Comparison of ENCODE assay signal across 8 cellular contexts in genomic region chr13:43804461-43805070, GRCh38. TPM values are rescaled to one million over a fixed set of nuclear protein-coding genes. Genes with fewer than 3 reads are reported as not detected.
DNase-seq lines count a peak whose midpoint lies in the region; ATAC-seq, FAIRE-seq and TF ChIP-seq lines count a peak whose summit lies in the region.

No MANE protein-coding gene starts in this region.

- no peak overlapping the region for H3K4me2 ChIP-seq in HepG2 (ENCODE audit: low read depth, low read length)

- H2AFZ ChIP-seq in HepG2 (ENCODE audit: low read length), result no peak overlapping the region

- H3K4me3 ChIP-seq in Caco-2 (ENCODE audit: low read depth, low read length) (no peak overlapping the region), HL-60 (replicated peaks; ENCODE audit: insufficient read depth, low read length) (no peak overlapping the region), HepG2 (replicated peaks in 1 of 3; ENCODE audit: insufficient read depth in 1 of 3, low read depth in 2 of 3, low read length in 3 of 3) (no peak overlapping the region), transverse colon (no peak overlapping the region)

- intact Hi-C loops in Caco-2 (cut with micrococcal nuclease; ENCODE audit: unreplicated experiment), result loop anchor here (1.0 to 10.0 kb wide), 3 partner anchors 501 to 834 kb away; no protein-coding TSS in a partner anchor
- intact Hi-C loops in HepG2 (cut with micrococcal nuclease; ENCODE audit: unreplicated experiment), result loop anchor here (1.0 kb wide), 2 partner anchors 835 to 1209 kb away; no protein-coding TSS in a partner anchor
- intact Hi-C loops in transverse colon (cut with DNase I; ENCODE audit: low total_unique reads), result loop anchor here (10.0 kb wide), 1 partner anchor 720 kb away; no protein-coding TSS in a partner anchor

- CTCF ChIA-PET in Caco-2 (lab: Charles Lee) (interaction anchor here (0.6 to 1.9 kb wide), 13 partner anchors 9 to 836 kb away, joined by 3 to 8 read pairs (median 4); partner anchors contain the start of gene ENOX1), HepG2 (lab: Yijun Ruan, JAX; ENCODE audit: low intra/inter-chr PET ratio, low total read pairs) (interaction anchor here (0.8 to 1.8 kb wide), 3 partner anchors 719 to 1210 kb away, joined by 3 to 15 read pairs (median 10); no protein-coding TSS in a partner anchor)

- peak; percentile 50 for FAIRE-seq in HepG2 (lab: Jason Lieb, UNC)

- peak; percentile 54 for ATAC-seq in HepG2
- ATAC-seq in GM19035 (IDR thresholded peaks at IDR 0.05; ENCODE audit: unreplicated experiment), result no peak
- no peak for ATAC-seq in HG03196 (IDR thresholded peaks at IDR 0.05; ENCODE audit: unreplicated experiment)

- H3K27me3 Mint-ChIP-seq in Caco-2 (ENCODE audit: insufficient read depth, unreplicated experiment), result no peaks in the 10 kb centered on the region

- H3K27ac Mint-ChIP-seq in Caco-2 (ENCODE audit: unreplicated experiment), result no peak overlapping the region

- peaks cover 17% of the 10 kb centered on the region for H3K4me1 Mint-ChIP-seq in Caco-2 (ENCODE audit: low read depth, unreplicated experiment)

- TF ChIP-seq CTCF in Caco-2 (IDR thresholded peaks at IDR 0.05; ENCODE audit: insufficient read depth in 1 of 2, low read depth in 1 of 2, low read length in 1 of 2, severe bottlenecking in 1 of 2, unreplicated experiment in 1 of 2) (peak; percentile 48 to 67), HL-60 (IDR thresholded peaks at IDR 0.05; ENCODE audit: insufficient read depth, low read length) (peak; percentile 7), HepG2 (CRISPR knock-in tag; IDR thresholded peaks at IDR 0.05) (peak; percentile 42), transverse colon (IDR thresholded peaks at IDR 0.05) (peak; percentile 44 to 65 (median 61))

- no peaks in the 10 kb centered on the region for H3K79me2 ChIP-seq in HepG2 (ENCODE audit: insufficient read depth, low read length)

- H3K9ac ChIP-seq in HepG2 (ENCODE audit: insufficient read depth, low read depth, low read length), result no peak overlapping the region

- no peak overlapping the region for H3K27ac ChIP-seq in HL-60 (replicated peaks)
- H3K27ac ChIP-seq in HepG2 (ENCODE audit: extremely low read length, insufficient read depth, low read length), result no peak overlapping the region
- peak overlapping the region in 3 of 4 donors; percentile 19 to 42 (median 19) for H3K27ac ChIP-seq in transverse colon

- H3K36me3 ChIP-seq in Caco-2 (ENCODE audit: control insufficient read depth, insufficient read depth, low read length) (no peaks in the 10 kb centered on the region), HepG2 (replicated peaks in 1 of 2; ENCODE audit: control insufficient read depth in 1 of 2, insufficient read depth in 2 of 2, low read length in 2 of 2) (no peaks in the 10 kb centered on the region), transverse colon (no peaks in the 10 kb centered on the region)

- H3K27me3 ChIP-seq in Caco-2 (replicated peaks; ENCODE audit: control insufficient read depth, insufficient read depth, low read length), result no peaks in the 10 kb centered on the region
- no peaks in the 10 kb centered on the region for H3K27me3 ChIP-seq in HL-60 (ENCODE audit: insufficient read depth, poor library complexity, severe bottlenecking)
- H3K27me3 ChIP-seq in HepG2 (ENCODE audit: control insufficient read depth in 1 of 2, insufficient read depth in 2 of 2, low read length in 2 of 2), result no peaks in the 10 kb centered on the region
- H3K27me3 ChIP-seq in transverse colon, result no peaks in the 10 kb centered on the region

- in situ Hi-C loops in HepG2 (cut with HindIII; ENCODE audit: extremely low pct_ligation_motif_present, low pct_unique_long_range_greater_than_20kb) (loop anchor here (25.0 kb wide), 1 partner anchor 842 kb away; no protein-coding TSS in a partner anchor), transverse colon (cut with MboI; ENCODE audit: low pct_ligation_motif_present in 1 of 4, low pct_unique_long_range_greater_than_20kb in 1 of 4, low sequenced_read_pairs in 3 of 4) (loop anchor here in 1 of 4 donors (25.0 kb wide), 1 partner anchor 1217 kb away; no protein-coding TSS in a partner anchor)

- H4K20me1 ChIP-seq in HepG2 (ENCODE audit: insufficient read depth, low read length), result no peaks in the 10 kb centered on the region

- H3K9me3 ChIP-seq in Caco-2 (no peaks in the 10 kb centered on the region), HepG2 (ENCODE audit: low read length) (no peaks in the 10 kb centered on the region), transverse colon (no peaks in the 10 kb centered on the region)

- no peaks in the 10 kb centered on the region for H3K9me3 Mint-ChIP-seq in Caco-2 (ENCODE audit: unreplicated experiment)

- BruUV-seq in Caco-2 (replicated peaks; lab: Mats Ljungman, UMichigan) (no TSS peak), HepG2 (replicated peaks; lab: Mats Ljungman, UMichigan) (no TSS peak)

- no peak for TF ChIP-seq RAD21 in HepG2 (CRISPR knock-in tag; IDR thresholded peaks at IDR 0.05)

- POLR2A ChIA-PET in Caco-2 (lab: Charles Lee) (no interaction called here), HepG2 (lab: Yijun Ruan, JAX) (no interaction called here)

- TF ChIP-seq POLR2A in HepG2 (IDR thresholded peaks at IDR 0.05; ENCODE audit: insufficient read depth in 1 of 2, low read depth in 2 of 2, low read length in 2 of 2) (no peak), transverse colon (IDR thresholded peaks at IDR 0.05) (no peak)

- TF ChIP-seq EP300 in HepG2 (IDR thresholded peaks at IDR 0.05; ENCODE audit: low read depth in 2 of 2, low read length in 2 of 2) (no peak), HepG2 (CRISPR knock-in tag; IDR thresholded peaks at IDR 0.05; ENCODE audit: borderline replicate concordance) (no peak), transverse colon (IDR thresholded peaks at IDR 0.05; ENCODE audit: low read depth) (no peak)

- WGBS in HepG2 (ENCODE audit: low lambda C conversion rate), result 11% methylated on average over 5 of the region's 5 CpGs
- 14 to 16% methylated on average over 5 of the region's 5 CpGs for WGBS in transverse colon (ENCODE audit: low coverage in 1 of 2), 2 donors

- no peaks in the 10 kb centered on the region for H3K36me3 Mint-ChIP-seq in Caco-2 (ENCODE audit: insufficient read depth, unreplicated experiment)

- H3K4me1 ChIP-seq in Caco-2, result peaks cover 25% of the 10 kb centered on the region
- no peaks in the 10 kb centered on the region for H3K4me1 ChIP-seq in HepG2 (ENCODE audit: insufficient read depth, low read length)
- H3K4me1 ChIP-seq in transverse colon, result no peaks in the 10 kb centered on the region

- no peak overlapping the region for H3K4me3 Mint-ChIP-seq in Caco-2 (ENCODE audit: unreplicated experiment)

- DNase-seq in Caco-2, result peak in 1 of 2 experiments; percentile 72
- DNase-seq in HL-60 (ENCODE audit: low read depth in 1 of 2, low spot score in 1 of 2), result peak in 1 of 2 experiments; percentile 32
- DNase-seq in NCI-H82 treated with DMSO at 0.1 percent for 48 hours (lab: John Stamatoyannopoulos, UW; ENCODE audit: unreplicated experiment), result peak; percentile 73
- DNase-seq in central memory CD4-positive, alpha-beta T cell, result peak; percentile 18
- peak; percentile 39 for DNase-seq in HepG2 (ENCODE audit: low spot score)
- DNase-seq in transverse colon, result no peak

TF ChIP-seq in HepG2, 621 proteins besides CTCF, POLR2A, EP300 and RAD21:
- no peak for TF ChIP-seq NPAS2 (CRISPR knock-in tag; IDR thresholded peaks at IDR 0.05; ENCODE audit: borderline replicate concordance)
- peak; percentile 40 for TF ChIP-seq SMC3 (IDR thresholded peaks at IDR 0.05; ENCODE audit: low read length)
- peak; percentile 62 for TF ChIP-seq STAG1 (CRISPR knock-in tag; IDR thresholded peaks at IDR 0.05)

RNA-seq across cellular contexts. Expression of gene ENOX1, which starts 17.8 kb away (rescaled TPM):
- total RNA-seq in Caco-2 (2022) (9.1 and 10.4 TPM in 2 replicates), HepG2 (2016; rRNA removed; fragmentation: Illumina TruSeq; extraction: Trizol) (not detected in 2 replicates), transverse colon (1 to 10 TPM; 1.5 to 6.4 (median 2.2) TPM)
- not detected in 2 replicates for total RNA-seq in HepG2 (2016; cell fraction: cytosol; rRNA removed; fragmentation: Illumina TruSeq; extraction: Trizol; ENCODE audit: low read depth)
- total RNA-seq in HepG2 (2016; cell fraction: insoluble cytoplasmic fraction; rRNA removed; fragmentation: Illumina TruSeq; extraction: Trizol), result not detected in 2 replicates
- total RNA-seq in HepG2 (2016; cell fraction: membrane; rRNA removed; fragmentation: Illumina TruSeq; extraction: Trizol), result not detected in 2 replicates
- total RNA-seq in HepG2 (2016; cell fraction: nucleus; rRNA removed; fragmentation: Illumina TruSeq; extraction: Trizol), result not detected in 2 replicates
- 0.05 TPM in 1 of 2 replicates, not detected in the other for polyA plus RNA-seq in HepG2 (2011; rRNA removed)
- polyA plus RNA-seq in HepG2 (2011; cell fraction: cytosol; rRNA removed), result 0.01 and 0.03 TPM in 2 replicates
- not detected in 2 replicates for polyA plus RNA-seq in HepG2 (2011; cell fraction: nucleus; rRNA removed)
- not detected in 2 replicates for polyA plus RNA-seq in HepG2 (2012)
- polyA plus RNA-seq in HepG2 (2016; cell fraction: cytosol; fragmentation: Illumina TruSeq; extraction: Trizol; ENCODE audit: low read depth), result not detected in 2 replicates
- not detected in 2 replicates for polyA plus RNA-seq in HepG2 (2016; cell fraction: insoluble cytoplasmic fraction; fragmentation: Illumina TruSeq; extraction: Trizol; ENCODE audit: low read depth)
- polyA plus RNA-seq in HepG2 (2016; cell fraction: membrane; fragmentation: Illumina TruSeq; extraction: Trizol; ENCODE audit: low read depth), result not detected in 2 replicates
- polyA plus RNA-seq in HepG2 (2016; cell fraction: nucleus; fragmentation: Illumina TruSeq; extraction: Trizol; ENCODE audit: insufficient read depth, low read depth), result not detected in 2 replicates
- 0.08 and 4.3 TPM in 2 replicates for polyA minus RNA-seq in HepG2 (2011; rRNA and poly(A)+ RNA removed; ENCODE audit: low replicate concordance)
- not detected in 2 replicates for polyA minus RNA-seq in HepG2 (2011; cell fraction: cytosol; rRNA and poly(A)+ RNA removed)
- polyA minus RNA-seq in HepG2 (2011; cell fraction: nucleus; rRNA and poly(A)+ RNA removed), result 0.39 TPM in 1 of 2 replicates, not detected in the other

Comparison
In these comparisons a context has a peak if more than half of its experiments do, and no peak if none do; other contexts are left out.
1. CTCF ChIP-seq: peak in every context shown above with its lines; median percentile 61 in transverse colon; 58 in Caco-2; 42 in HepG2; 7 in HL-60.
2. H3K27ac ChIP-seq: peak in transverse colon (3 of 4); none in HL-60 (single experiment) and HepG2 (single experiment).